ENCODE assay signal across 24 cellular contexts in genomic region chr5:74375271-74375670, GRCh38.
"Had no signal": no experiment of that assay in that cellular context is flagged by ENCODE, and none has a peak within 500 bp of the region (broad histone marks: within the 10 kb centered on the region; RNA-seq: fewer than 3 reads in every experiment).

No MANE protein-coding gene starts in this region.

- H3K27ac ChIP-seq: epithelial cell of prostate, esophagus squamous epithelium, ovary, prostate gland, sigmoid colon, tibial nerve had no signal

- H3K36me3 ChIP-seq: esophagus squamous epithelium, ovary, prostate gland, sigmoid colon, tibial nerve had no signal

- H3K4me3 ChIP-seq: esophagus squamous epithelium, ovary, prostate gland, sigmoid colon, smooth muscle cell, tibial nerve had no signal

- DNase-seq: activated CD4-positive, alpha-beta memory T cell treated with anti-CD3 and anti-CD28 coated beads for 36 hours; activated CD4-positive, alpha-beta T cell treated with anti-CD3 and anti-CD28 coated beads, Interleukin-2, amount 10 ng/mL, durations not matched to agents 24 days and 14 days; activated CD4-positive, CD25-positive, alpha-beta regulatory T cell treated with anti-CD3 and anti-CD28 coated beads, Interleukin-2, amount 50 U/mL, for 72 hours; activated CD8-positive, alpha-beta memory T cell treated with anti-CD3 and anti-CD28 coated beads, Interleukin-2, amount 50 U/mL, for 48 hours; activated naive CD8-positive, alpha-beta T cell treated with anti-CD3 and anti-CD28 coated beads, Interleukin-2, amount 50 U/mL, for 24 hours; activated T-cell treated with anti-CD3 and anti-CD28 coated beads, Interleukin-2, amount 50 U/mL, for 4 hours; amygdala; central memory CD4-positive, alpha-beta T cell; effector CD4-positive, alpha-beta T cell; esophagus squamous epithelium; islet precursor cell; left cardiac atrium; mammary epithelial cell; naive B cell; ovary; retina; sigmoid colon; stimulated activated CD4-positive, alpha-beta T cell treated with anti-CD3 and anti-CD28 coated beads, Interleukin-1b, Interleukin-23, amount 100 ng/mL, for 48 hours; stimulated activated naive B cell treated with anti-CD40 and anti-IgM and Interleukin-4, amounts not matched to agents 10 μg/mL and 1 μg/mL and 100 μg/mL, for 72 hours had no signal

- H3K4me1 ChIP-seq: prostate gland, sigmoid colon, tibial nerve had no signal

- FAIRE-seq: frontal cortex had no signal

- H3K9me3 ChIP-seq: esophagus squamous epithelium, ovary, prostate gland, sigmoid colon had no signal

- ATAC-seq: activated naive CD8-positive, alpha-beta T cell treated with anti-CD3 and anti-CD28 coated beads, Interleukin-2, amount 50 U/mL, for 24 hours; activated T-cell treated with anti-CD3 and anti-CD28 coated beads, Interleukin-2, amount 50 U/mL, for 4 hours; left cardiac atrium; stimulated activated naive B cell treated with anti-CD40 and anti-IgM and Interleukin-4, amounts not matched to agents 10 μg/mL and 1 μg/mL and 100 μg/mL, for 72 hours had no signal

- H3K27me3 ChIP-seq: esophagus squamous epithelium, ovary, sigmoid colon, tibial nerve had no signal

- H3K4me2 ChIP-seq: smooth muscle cell had no signal
